Comparison of ENCODE assay signal across 16 cellular contexts in genomic region chr18:10202947-10203346, GRCh38.
DNase-seq lines count a peak whose midpoint lies in the region; FAIRE-seq and TF ChIP-seq lines count a peak whose summit lies in the region.
"Had no signal": no experiment of that assay in that cellular context is flagged by ENCODE, and none has a peak within 500 bp of the region (broad histone marks: within the 10 kb centered on the region; RNA-seq: fewer than 3 reads in every experiment).

No MANE protein-coding gene starts in this region.

- H3K18ac ChIP-seq in trophoblast cell (ENCODE audit: low read length) = no peak overlapping the region

- peaks cover 3% of the 10 kb centered on the region for H3K9me3 ChIP-seq in neuron (ENCODE audit: low read length)
- no peaks in the 10 kb centered on the region for H3K9me3 ChIP-seq in trophoblast cell (ENCODE audit: insufficient read depth, low read depth, low read length)
- H3K9me3 ChIP-seq in breast epithelium = no peaks in the 10 kb centered on the region
- H3K9me3 ChIP-seq: BLaER1 treated with 17β-estradiol and CSF1 and Interleukin-3, amounts not matched to agents 10 nM and 100 nM had no signal

- intact Hi-C loops in breast epithelium (cut with DNase I; ENCODE audit: low total_unique reads) = no loop called here

- peak; percentile 90 for FAIRE-seq in D721Med (lab: Jason Lieb, UNC)
- FAIRE-seq: A204.1 had no signal

- H3K36me3 ChIP-seq in neuron (ENCODE audit: insufficient read depth, low read length) (no peaks in the 10 kb centered on the region), trophoblast cell (ENCODE audit: control insufficient read depth in 1 of 2, insufficient read depth in 2 of 2, low read length in 2 of 2) (no peaks in the 10 kb centered on the region), breast epithelium (no peaks in the 10 kb centered on the region)
- H3K36me3 ChIP-seq: BLaER1 treated with 17β-estradiol and CSF1 and Interleukin-3, amounts not matched to agents 10 nM and 100 nM had no signal

- H2BK12ac ChIP-seq in trophoblast cell (ENCODE audit: low read length) = no peak overlapping the region

- no peak overlapping the region for H3K4me3 Mint-ChIP-seq in glutamatergic neuron (ENCODE audit: unreplicated experiment)
- H3K4me3 Mint-ChIP-seq: HFFc6 had no signal

- no peak overlapping the region for H4K8ac ChIP-seq in trophoblast cell (ENCODE audit: low read depth, low read length)

- peaks cover 6% of the 10 kb centered on the region for H3K27me3 Mint-ChIP-seq in glutamatergic neuron (ENCODE audit: unreplicated experiment)

- H4K12ac ChIP-seq in trophoblast cell (ENCODE audit: low read depth, low read length) = no peak overlapping the region

- DNase-seq in D721Med (ENCODE audit: insufficient read length, low spot score) (peak; percentile 62), NCI-H524 treated with DMSO at 0.1 percent for 48 hours (lab: John Stamatoyannopoulos, UW) (peak; percentile 92), glutamatergic neuron (no peak), trophoblast cell (no peak), breast epithelium (ENCODE audit: low spot score in 2 of 2) (no peak), GDM1 (lab: John Stamatoyannopoulos, UW) (no peak)
- DNase-seq: DMS 273 treated with DMSO at 0.1 percent for 48 hours, GOT3, HFFc6, Karpas-422, MM.1S, NCI-H1105 treated with DMSO at 0.1 percent for 48 hours, NCI-H1694 treated with DMSO at 0.1 percent for 48 hours had no signal

- peaks cover 24% of the 10 kb centered on the region for H3K4me1 Mint-ChIP-seq in glutamatergic neuron (ENCODE audit: low read depth, unreplicated experiment)

- H2BK120ac ChIP-seq in trophoblast cell (ENCODE audit: insufficient read depth, low read length, poor library complexity) = no peak overlapping the region

- peaks cover 9% of the 10 kb centered on the region for H3K9me3 Mint-ChIP-seq in glutamatergic neuron (ENCODE audit: unreplicated experiment)
- H3K9me3 Mint-ChIP-seq: HFFc6 had no signal

- H3K4me2 ChIP-seq in trophoblast cell (ENCODE audit: low read length) = no peak overlapping the region

- H3K27ac Mint-ChIP-seq in glutamatergic neuron (ENCODE audit: unreplicated experiment) = peak overlapping the region; percentile 64
- H3K27ac Mint-ChIP-seq: HFFc6 had no signal

- H3K4me1 ChIP-seq in neuron (ENCODE audit: insufficient read depth, low read length) (peaks cover 23% of the 10 kb centered on the region), trophoblast cell (ENCODE audit: control insufficient read depth in 1 of 2, insufficient read depth in 2 of 2, low read length in 2 of 2) (no peaks in the 10 kb centered on the region), breast epithelium (no peaks in the 10 kb centered on the region)

- no peak overlapping the region for H3K23ac ChIP-seq in trophoblast cell (ENCODE audit: low read length)

- no peak overlapping the region for H3K27ac ChIP-seq in trophoblast cell (ENCODE audit: low read depth, low read length)
- no peak overlapping the region for H3K27ac ChIP-seq in breast epithelium

- H2BK5ac ChIP-seq in trophoblast cell (ENCODE audit: low read depth, low read length, poor library complexity) = no peak overlapping the region

- no peak overlapping the region for H2AK5ac ChIP-seq in trophoblast cell (ENCODE audit: low read length)

- no peak overlapping the region for H3K4me3 ChIP-seq in neuron (ENCODE audit: low read length)
- H3K4me3 ChIP-seq in trophoblast cell (ENCODE audit: low read depth, low read length) = no peak overlapping the region
- no peak overlapping the region for H3K4me3 ChIP-seq in breast epithelium
- H3K4me3 ChIP-seq: BLaER1 treated with 17β-estradiol and CSF1 and Interleukin-3, amounts not matched to agents 10 nM and 100 nM had no signal

- H3K79me2 ChIP-seq in trophoblast cell (ENCODE audit: control insufficient read depth, insufficient read depth, low read length, poor library complexity) = no peaks in the 10 kb centered on the region

- no peak for TF ChIP-seq POLR2A in breast epithelium (IDR thresholded peaks at IDR 0.05)

- H3K14ac ChIP-seq in trophoblast cell (ENCODE audit: low read length) = no peak overlapping the region

- no peaks in the 10 kb centered on the region for H3K27me3 ChIP-seq in neuron (ENCODE audit: insufficient read depth, low read length)
- H3K27me3 ChIP-seq in trophoblast cell (ENCODE audit: insufficient read depth, low read length) = no peaks in the 10 kb centered on the region
- H3K27me3 ChIP-seq in breast epithelium = no peaks in the 10 kb centered on the region
- H3K27me3 ChIP-seq: BLaER1 treated with 17β-estradiol and CSF1 and Interleukin-3, amounts not matched to agents 10 nM and 100 nM had no signal

- H3K4ac ChIP-seq in trophoblast cell (ENCODE audit: low read depth, low read length) = no peak overlapping the region

- no peak overlapping the region for H3K9ac ChIP-seq in trophoblast cell (ENCODE audit: low read length)
- H3K9ac ChIP-seq: BLaER1 treated with 17β-estradiol and CSF1 and Interleukin-3, amounts not matched to agents 10 nM and 100 nM had no signal

- no peak for TF ChIP-seq CTCF in D721Med (IDR thresholded peaks at IDR 0.05; ENCODE audit: insufficient read depth, missing control alignments)
- no peak for TF ChIP-seq CTCF in glutamatergic neuron (IDR thresholded peaks at IDR 0.05; ENCODE audit: partially characterized antibody, unreplicated experiment)
- no peak for TF ChIP-seq CTCF in breast epithelium (IDR thresholded peaks at IDR 0.05)

- no peaks in the 10 kb centered on the region for H3K79me1 ChIP-seq in trophoblast cell (ENCODE audit: low read length)

- H2AFZ ChIP-seq in neuron (ENCODE audit: low read depth, low read length) (peak overlapping the region; percentile 59), trophoblast cell (ENCODE audit: insufficient read depth, low read length, poor library complexity) (no peak overlapping the region)

- no CpG with 5 or more reads among the region's 5 CpGs for WGBS in trophoblast cell (ENCODE audit: extremely low coverage, insufficient coverage, insufficient read length)

- no peak overlapping the region for H4K91ac ChIP-seq in trophoblast cell (ENCODE audit: low read depth, low read length)

- no peaks in the 10 kb centered on the region for H3K36me3 Mint-ChIP-seq in glutamatergic neuron (ENCODE audit: unreplicated experiment)

Comparison
In these comparisons a context has a peak if more than half of its experiments do, and no peak if none do; other contexts are left out.
1. DNase-seq: peak in D721Med (single experiment) and NCI-H524 treated with DMSO at 0.1 percent for 48 hours (single experiment); none in glutamatergic neuron (single experiment), trophoblast cell (0 of 2), breast epithelium (0 of 2) and GDM1 (single experiment).